Comparison of ENCODE assay signal across 8 cellular contexts in genomic region chr3:34260266-34260990, GRCh38.
DNase-seq lines count a peak whose midpoint lies in the region; ATAC-seq and TF ChIP-seq lines count a peak whose summit lies in the region.

No MANE protein-coding gene starts in this region.

- H3K27ac ChIP-seq in SJSA1 (no peak overlapping the region), esophagus squamous epithelium (no peak overlapping the region)

- no peak for TF ChIP-seq POLR2A in esophagus squamous epithelium (IDR thresholded peaks at IDR 0.05)

- in situ Hi-C loops in ACHN (cut with HindIII; ENCODE audit: low pct_ligation_motif_present, low pct_unique_long_range_greater_than_20kb, low sequenced_read_pairs), result no loop called here

- ATAC-seq in HG03520 (IDR thresholded peaks at IDR 0.05; ENCODE audit: unreplicated experiment) (peak; percentile 28), HG03457 (IDR thresholded peaks at IDR 0.05; ENCODE audit: unreplicated experiment) (no peak)

- POLR2A ChIA-PET in GM10248 (lab: Yijun Ruan, JAX), result no interaction called here

- CTCF ChIA-PET in GM10248 (lab: Yijun Ruan, JAX), result interaction anchor here (0.8 to 5.4 kb wide), 46 partner anchors 8 to 1664 kb away, joined by 3 to 43 read pairs (median 4); no protein-coding TSS in a partner anchor

- peak; percentile 72 for TF ChIP-seq CTCF in GM10248 (IDR thresholded peaks at IDR 0.05; ENCODE audit: control extremely low read depth, extremely low read depth, low read depth, missing control alignments)
- TF ChIP-seq CTCF in esophagus squamous epithelium (IDR thresholded peaks at IDR 0.05), result peak; percentile 30 to 65 (median 50)

- H3K9me3 ChIP-seq in SJSA1 (replicated peaks) (no peaks in the 10 kb centered on the region), esophagus squamous epithelium (no peaks in the 10 kb centered on the region), neuron (ENCODE audit: low read length) (no peaks in the 10 kb centered on the region)

- no peaks in the 10 kb centered on the region for H3K36me3 ChIP-seq in SJSA1
- no peaks in the 10 kb centered on the region for H3K36me3 ChIP-seq in esophagus squamous epithelium
- H3K36me3 ChIP-seq in neuron (ENCODE audit: insufficient read depth, low read length), result no peaks in the 10 kb centered on the region

- H3K4me3 ChIP-seq in SJSA1 (no peak overlapping the region), esophagus squamous epithelium (no peak overlapping the region), neuron (ENCODE audit: low read length) (no peak overlapping the region)

- H3K4me1 ChIP-seq in SJSA1 (replicated peaks) (no peaks in the 10 kb centered on the region), esophagus squamous epithelium (peaks cover 0 to 13% (median 3%) of the 10 kb centered on the region in 3 donors), neuron (ENCODE audit: insufficient read depth, low read length) (peaks cover 50% of the 10 kb centered on the region)

- intact Hi-C loops in esophagus squamous epithelium (cut with DNase I), result no loop called here

- H2AFZ ChIP-seq in neuron (ENCODE audit: low read depth, low read length), result peak overlapping the region; percentile 36

- DNase-seq in ACHN, result peak; percentile 33
- DNase-seq in GM10248 (ENCODE audit: extremely low spot score), result peak; percentile 54
- peak; percentile 5 to 43 for DNase-seq in SJSA1 (ENCODE audit: low read depth in 1 of 2, low spot score in 2 of 2)
- no peak for DNase-seq in esophagus squamous epithelium (lab: John Stamatoyannopoulos, UW)
- no peak for DNase-seq in DMS153 treated with DMSO at 0.1 percent for 48 hours (lab: John Stamatoyannopoulos, UW; ENCODE audit: unreplicated experiment)

- no peaks in the 10 kb centered on the region for H3K27me3 ChIP-seq in SJSA1 (replicated peaks)
- H3K27me3 ChIP-seq in esophagus squamous epithelium, result no peaks in the 10 kb centered on the region
- no peaks in the 10 kb centered on the region for H3K27me3 ChIP-seq in neuron (ENCODE audit: insufficient read depth, low read length)

- WGBS in esophagus squamous epithelium, 2 donors, result 73 to 89% methylated on average over 2 of the region's 2 CpGs

Comparison
In these comparisons a context has a peak if more than half of its experiments do, and no peak if none do; other contexts are left out.
1. DNase-seq: peak in ACHN (single experiment), GM10248 (single experiment) and SJSA1 (2 of 2); none in esophagus squamous epithelium (single experiment) and DMS153 treated with DMSO at 0.1 percent for 48 hours (single experiment).